ENCODE assay signal across 12 cellular contexts in genomic region chr10:137606-138005, GRCh38. TPM values are rescaled to one million over a fixed set of nuclear protein-coding genes. Genes with fewer than 3 reads are reported as not detected.
A peak's percentile ranks its signal among the peaks of the same experiment; 100 is the strongest.
DNase-seq lines count a peak whose midpoint lies in the region; ATAC-seq and TF ChIP-seq lines count a peak whose summit lies in the region.
"Had no signal": no experiment of that assay in that cellular context is flagged by ENCODE, and none has a peak within 500 bp of the region (broad histone marks: within the 10 kb centered on the region; RNA-seq: fewer than 3 reads in every experiment).

No MANE protein-coding gene starts in this region.

- no peak for TF ChIP-seq CTCF in brain microvascular endothelial cell (IDR thresholded peaks at IDR 0.05; ENCODE audit: low read depth, low read length, missing control alignments)

- H3K4me3 ChIP-seq in CD4-positive, alpha-beta memory T cell (ENCODE audit: low read length in 2 of 2), result no peak overlapping the region
- H3K4me3 ChIP-seq in brain microvascular endothelial cell (ENCODE audit: low read depth, low read length), result no peak overlapping the region
- H3K4me3 ChIP-seq in naive thymus-derived CD4-positive, alpha-beta T cell (ENCODE audit: low read length), result no peak overlapping the region

- CTCF ChIA-PET in CD4-positive, alpha-beta memory T cell (lab: Charles Lee; ENCODE audit: partially characterized antibody), result interaction anchor here (0.7 to 0.9 kb wide), 2 partner anchors 64 to 408 kb away, joined by 3 to 4 read pairs; no protein-coding TSS in a partner anchor
- CTCF ChIA-PET in naive thymus-derived CD4-positive, alpha-beta T cell (lab: Charles Lee), result no interaction called here

- no peaks in the 10 kb centered on the region for H3K27me3 ChIP-seq in CD4-positive, alpha-beta memory T cell (ENCODE audit: insufficient read depth, low read length)
- H3K27me3 ChIP-seq in brain microvascular endothelial cell (replicated peaks), result no peaks in the 10 kb centered on the region
- no peaks in the 10 kb centered on the region for H3K27me3 ChIP-seq in naive thymus-derived CD4-positive, alpha-beta T cell (ENCODE audit: control insufficient read depth in 2 of 2, insufficient read depth in 2 of 2, low read length in 2 of 2)

- no peaks in the 10 kb centered on the region for H3K36me3 ChIP-seq in CD4-positive, alpha-beta memory T cell (ENCODE audit: insufficient read depth, low read length)
- H3K36me3 ChIP-seq in brain microvascular endothelial cell (replicated peaks), result no peaks in the 10 kb centered on the region
- H3K36me3 ChIP-seq in naive thymus-derived CD4-positive, alpha-beta T cell (ENCODE audit: control insufficient read depth in 2 of 3, insufficient read depth in 3 of 3, low read length in 3 of 3), result no peaks in the 10 kb centered on the region
- H3K36me3 ChIP-seq: upper lobe of left lung had no signal

- no peak for ATAC-seq in naive thymus-derived CD4-positive, alpha-beta T cell

- H3K4me3 Mint-ChIP-seq in CD4-positive, alpha-beta memory T cell, result peak overlapping the region in 7 of 8 donors; percentile 2 to 95 (median 90)
- H3K4me3 Mint-ChIP-seq in naive thymus-derived CD4-positive, alpha-beta T cell, result peak overlapping the region in 7 of 10 donors; percentile 17 to 96 (median 92)

- H3K4me1 ChIP-seq in CD4-positive, alpha-beta memory T cell (ENCODE audit: insufficient read depth, low read length), result peaks cover 32% of the 10 kb centered on the region
- H3K4me1 ChIP-seq in naive thymus-derived CD4-positive, alpha-beta T cell (ENCODE audit: control insufficient read depth in 2 of 2, insufficient read depth in 2 of 2, low read length in 2 of 2), result peaks cover 16 to 17% of the 10 kb centered on the region in 2 donors

- no peaks in the 10 kb centered on the region for H3K9me3 ChIP-seq in CD4-positive, alpha-beta memory T cell (ENCODE audit: control insufficient read depth in 1 of 2, low read length in 2 of 2)
- no peaks in the 10 kb centered on the region for H3K9me3 ChIP-seq in naive thymus-derived CD4-positive, alpha-beta T cell (ENCODE audit: control insufficient read depth in 2 of 3, low read length in 3 of 3)
- H3K9me3 ChIP-seq: upper lobe of left lung had no signal

- in situ Hi-C loops in brain microvascular endothelial cell (cut with HindIII; ENCODE audit: low pct_ligation_motif_present, low sequenced_read_pairs), result no loop called here

- no peak for DNase-seq in CD4-positive, alpha-beta memory T cell
- DNase-seq in LHCN-M2 (ENCODE audit: low read depth), result peak; percentile 71
- no peak for DNase-seq in brain microvascular endothelial cell
- no peak for DNase-seq in naive thymus-derived CD4-positive, alpha-beta T cell
- DNase-seq in stimulated activated CD4-positive, alpha-beta T cell treated with anti-CD3 and anti-CD28 coated beads, Interleukin-1b, Interleukin-23, amount 100 ng/mL, for 48 hours, result no peak
- DNase-seq in activated CD4-positive, alpha-beta T cell treated with anti-CD3 and anti-CD28 coated beads, Interleukin-2, amount 50 U/mL, for 48 hours, result no peak
- DNase-seq in ecto neural progenitor cell (ENCODE audit: low spot score), result no peak
- no peak for DNase-seq in HK-2 (ENCODE audit: unreplicated experiment)
- DNase-seq: retina, Right ventricle myocardium superior, upper lobe of left lung had no signal

- H3K9me3 Mint-ChIP-seq in CD4-positive, alpha-beta memory T cell, result no peaks in the 10 kb centered on the region
- H3K9me3 Mint-ChIP-seq in naive thymus-derived CD4-positive, alpha-beta T cell, result no peaks in the 10 kb centered on the region
- H3K9me3 Mint-ChIP-seq: memory B cell had no signal

- peak overlapping the region in 3 of 7 donors; percentile 13 to 93 (median 78) for H3K27ac Mint-ChIP-seq in CD4-positive, alpha-beta memory T cell
- H3K27ac Mint-ChIP-seq in naive thymus-derived CD4-positive, alpha-beta T cell, result peak overlapping the region in 2 of 9 donors; percentile 4 to 91
- H3K27ac Mint-ChIP-seq: memory B cell had no signal

- POLR2A ChIA-PET in CD4-positive, alpha-beta memory T cell (lab: Charles Lee; ENCODE audit: partially characterized antibody), result interaction anchor here (0.7 kb wide), 1 partner anchor 13 kb away, joined by 3 read pairs; no protein-coding TSS in a partner anchor
- POLR2A ChIA-PET in naive thymus-derived CD4-positive, alpha-beta T cell (lab: Charles Lee), result interaction anchor here (0.7 kb wide), 2 partner anchors 8 to 161 kb away, joined by 3 read pairs; no protein-coding TSS in a partner anchor

- no peaks in the 10 kb centered on the region for H3K27me3 Mint-ChIP-seq in CD4-positive, alpha-beta memory T cell
- H3K27me3 Mint-ChIP-seq in naive thymus-derived CD4-positive, alpha-beta T cell, result peaks cover 0 to 15% (median 0%) of the 10 kb centered on the region in 5 donors
- H3K27me3 Mint-ChIP-seq: memory B cell had no signal

- no peak overlapping the region for H3K27ac ChIP-seq in CD4-positive, alpha-beta memory T cell (ENCODE audit: low read depth, low read length)
- H3K27ac ChIP-seq in brain microvascular endothelial cell, result peak overlapping the region; percentile 41
- H3K27ac ChIP-seq in naive thymus-derived CD4-positive, alpha-beta T cell (ENCODE audit: low read depth, low read length), result no peak overlapping the region

- peaks cover 32 to 59% (median 49%) of the 10 kb centered on the region in 4 donors for H3K4me1 Mint-ChIP-seq in CD4-positive, alpha-beta memory T cell
- H3K4me1 Mint-ChIP-seq in naive thymus-derived CD4-positive, alpha-beta T cell, result peaks cover 27 to 75% (median 67%) of the 10 kb centered on the region in 7 donors

- peaks cover 0 to 11% of the 10 kb centered on the region in 2 donors for H3K36me3 Mint-ChIP-seq in CD4-positive, alpha-beta memory T cell
- no peaks in the 10 kb centered on the region for H3K36me3 Mint-ChIP-seq in naive thymus-derived CD4-positive, alpha-beta T cell
- H3K36me3 Mint-ChIP-seq: memory B cell had no signal

- intact Hi-C loops in CD4-positive, alpha-beta memory T cell (cut with micrococcal nuclease), result no loop called here
- intact Hi-C loops in naive thymus-derived CD4-positive, alpha-beta T cell (cut with micrococcal nuclease), result loop anchor here (1.0 to 5.0 kb wide), 7 partner anchors 10 to 920 kb away; partner anchors contain the start of genes GTPBP4 (in 1 of the 2), IDI1 (in 1 of the 2), LARP4B (in 1 of the 2) and WDR37 (in 1 of the 2)

RNA-seq across cellular contexts. Expression of gene ZMYND11, which starts 2.4 kb away (rescaled TPM):
- total RNA-seq in CD4-positive, alpha-beta memory T cell, result 10 to 100 TPM; 61.1 to 63.2 TPM
- 10 to 100 TPM; 26.6 to 43.0 TPM for polyA plus RNA-seq in CD4-positive, alpha-beta memory T cell
- total RNA-seq in LHCN-M2 (2014; rRNA removed), result 59.8 and 64.1 TPM in 2 replicates
- 30.5 TPM for polyA plus RNA-seq in LHCN-M2 (2012)
- 10 to 100 TPM; 38.5 to 63.1 (median 42.5) TPM for total RNA-seq in naive thymus-derived CD4-positive, alpha-beta T cell
- polyA plus RNA-seq in naive thymus-derived CD4-positive, alpha-beta T cell, result 10 to 100 TPM; 25.7 to 41.9 TPM
